In the genomic region with DNA sequence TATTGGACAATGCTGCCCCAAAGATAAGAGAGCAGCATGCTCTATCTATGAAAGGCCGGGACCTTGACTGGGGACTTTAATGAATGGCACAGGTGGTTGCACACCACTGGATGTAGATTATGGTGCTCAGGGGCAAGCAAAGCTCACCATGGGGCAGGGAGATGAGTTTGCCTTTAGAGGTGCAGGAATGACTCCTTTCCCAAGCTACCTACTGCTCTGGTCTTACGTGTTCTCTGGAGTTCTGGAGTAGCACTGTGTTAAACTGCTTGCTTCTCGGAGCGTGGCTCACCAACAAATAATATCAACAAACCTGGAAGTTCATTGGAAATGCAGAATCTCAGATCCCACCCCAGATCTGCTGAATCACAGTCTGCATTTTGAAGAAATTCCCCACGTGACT, we compare ENCODE assay signal across 19 cellular contexts.
DNase-seq lines count a peak whose midpoint lies in the region; ATAC-seq and TF ChIP-seq lines count a peak whose summit lies in the region.
"Had no signal": no experiment of that assay in that cellular context is flagged by ENCODE, and none has a peak within 500 bp of the region (broad histone marks: within the 10 kb centered on the region; RNA-seq: fewer than 3 reads in every experiment).

No MANE protein-coding gene starts in this region.

- peak; percentile 5 for ATAC-seq in stimulated activated effector memory CD8-positive, alpha-beta T cell treated with anti-CD3 and anti-CD28 coated beads, Interleukin-12 subunit alpha, Interleukin-12 subunit beta, amount 100 ng/mL, for 72 hours
- ATAC-seq in HG03520 (IDR thresholded peaks at IDR 0.05; ENCODE audit: unreplicated experiment): no peak
- no peak for ATAC-seq in HG03460 (IDR thresholded peaks at IDR 0.05; ENCODE audit: unreplicated experiment)
- ATAC-seq: A549; CD8-positive, alpha-beta T cell; GM12878; GM23338; HCT116 had no signal

- H3K27ac Mint-ChIP-seq in activated CD4-positive, alpha-beta T cell treated with anti-CD3 and anti-CD28 coated beads, Interleukin-2, amount 10 ng/mL, durations not matched to agents 24 days and 14 days: no peak overlapping the region
- H3K27ac Mint-ChIP-seq in stimulated activated effector memory CD8-positive, alpha-beta T cell treated with anti-CD3 and anti-CD28 coated beads, Interleukin-12 subunit alpha, Interleukin-12 subunit beta, amount 100 ng/mL, for 72 hours: no peak overlapping the region
- H3K27ac Mint-ChIP-seq: CD4-positive, CD25-positive, alpha-beta regulatory T cell; CD8-positive, alpha-beta T cell; GM23338; H9 had no signal

- no peaks in the 10 kb centered on the region for H3K4me1 Mint-ChIP-seq in activated CD4-positive, alpha-beta T cell treated with anti-CD3 and anti-CD28 coated beads, Interleukin-2, amount 10 ng/mL, durations not matched to agents 24 days and 14 days
- no peaks in the 10 kb centered on the region for H3K4me1 Mint-ChIP-seq in stimulated activated effector memory CD8-positive, alpha-beta T cell treated with anti-CD3 and anti-CD28 coated beads, Interleukin-12 subunit alpha, Interleukin-12 subunit beta, amount 100 ng/mL, for 72 hours
- H3K4me1 Mint-ChIP-seq: CD4-positive, CD25-positive, alpha-beta regulatory T cell; GM23338 had no signal

- no peak overlapping the region for H3K4me3 Mint-ChIP-seq in activated CD4-positive, alpha-beta T cell treated with anti-CD3 and anti-CD28 coated beads, Interleukin-2, amount 10 ng/mL, durations not matched to agents 24 days and 14 days
- no peak overlapping the region for H3K4me3 Mint-ChIP-seq in stimulated activated effector memory CD8-positive, alpha-beta T cell treated with anti-CD3 and anti-CD28 coated beads, Interleukin-12 subunit alpha, Interleukin-12 subunit beta, amount 100 ng/mL, for 72 hours
- H3K4me3 Mint-ChIP-seq: CD4-positive, CD25-positive, alpha-beta regulatory T cell; CD8-positive, alpha-beta T cell; GM23338; H9 had no signal

- intact Hi-C loops in activated CD4-positive, alpha-beta T cell treated with anti-CD3 and anti-CD28 coated beads, Interleukin-2, amount 10 ng/mL, durations not matched to agents 24 days and 14 days (cut with micrococcal nuclease): no loop called here

- no peaks in the 10 kb centered on the region for H3K36me3 Mint-ChIP-seq in activated CD4-positive, alpha-beta T cell treated with anti-CD3 and anti-CD28 coated beads, Interleukin-2, amount 10 ng/mL, durations not matched to agents 24 days and 14 days (ENCODE audit: low read depth)
- no peaks in the 10 kb centered on the region for H3K36me3 Mint-ChIP-seq in stimulated activated effector memory CD8-positive, alpha-beta T cell treated with anti-CD3 and anti-CD28 coated beads, Interleukin-12 subunit alpha, Interleukin-12 subunit beta, amount 100 ng/mL, for 72 hours
- H3K36me3 Mint-ChIP-seq: CD4-positive, CD25-positive, alpha-beta regulatory T cell; CD8-positive, alpha-beta T cell had no signal

- peak; percentile 27 for DNase-seq in activated CD4-positive, alpha-beta T cell treated with anti-CD3 and anti-CD28 coated beads, Interleukin-2, amount 10 ng/mL, durations not matched to agents 24 days and 14 days
- DNase-seq in activated CD4-positive, alpha-beta T cell treated with anti-CD3 and anti-CD28 coated beads, Interleukin-2, amount 50 U/mL, for 4 hours: no peak
- DNase-seq in stimulated activated effector memory CD8-positive, alpha-beta T cell treated with anti-CD3 and anti-CD28 coated beads, Interleukin-12 subunit alpha, Interleukin-12 subunit beta, amount 100 ng/mL, for 72 hours (ENCODE audit: low spot score in 2 of 2): no peak
- DNase-seq: 8988T; ACHN; C1 segment of cervical spinal cord; Caco-2; CD4-positive, CD25-positive, alpha-beta regulatory T cell; CD8-positive, alpha-beta T cell; DMS153; DND-41; H9 had no signal

- H3K9me3 Mint-ChIP-seq in activated CD4-positive, alpha-beta T cell treated with anti-CD3 and anti-CD28 coated beads, Interleukin-2, amount 10 ng/mL, durations not matched to agents 24 days and 14 days: no peaks in the 10 kb centered on the region
- no peaks in the 10 kb centered on the region for H3K9me3 Mint-ChIP-seq in stimulated activated effector memory CD8-positive, alpha-beta T cell treated with anti-CD3 and anti-CD28 coated beads, Interleukin-12 subunit alpha, Interleukin-12 subunit beta, amount 100 ng/mL, for 72 hours
- H3K9me3 Mint-ChIP-seq: CD4-positive, CD25-positive, alpha-beta regulatory T cell; CD8-positive, alpha-beta T cell; GM23338; H9 had no signal

- H3K27ac ChIP-seq in C4-2B: peak overlapping the region; percentile 93
- H3K27ac ChIP-seq: A549 had no signal

- no peak for TF ChIP-seq CTCF in C4-2B (conservative IDR thresholded peaks at IDR 0.05)

- H3K27me3 Mint-ChIP-seq in activated CD4-positive, alpha-beta T cell treated with anti-CD3 and anti-CD28 coated beads, Interleukin-2, amount 10 ng/mL, durations not matched to agents 24 days and 14 days: peaks cover 6% of the 10 kb centered on the region
